ENCODE assay signal across 9 cellular contexts in the genomic region with DNA sequence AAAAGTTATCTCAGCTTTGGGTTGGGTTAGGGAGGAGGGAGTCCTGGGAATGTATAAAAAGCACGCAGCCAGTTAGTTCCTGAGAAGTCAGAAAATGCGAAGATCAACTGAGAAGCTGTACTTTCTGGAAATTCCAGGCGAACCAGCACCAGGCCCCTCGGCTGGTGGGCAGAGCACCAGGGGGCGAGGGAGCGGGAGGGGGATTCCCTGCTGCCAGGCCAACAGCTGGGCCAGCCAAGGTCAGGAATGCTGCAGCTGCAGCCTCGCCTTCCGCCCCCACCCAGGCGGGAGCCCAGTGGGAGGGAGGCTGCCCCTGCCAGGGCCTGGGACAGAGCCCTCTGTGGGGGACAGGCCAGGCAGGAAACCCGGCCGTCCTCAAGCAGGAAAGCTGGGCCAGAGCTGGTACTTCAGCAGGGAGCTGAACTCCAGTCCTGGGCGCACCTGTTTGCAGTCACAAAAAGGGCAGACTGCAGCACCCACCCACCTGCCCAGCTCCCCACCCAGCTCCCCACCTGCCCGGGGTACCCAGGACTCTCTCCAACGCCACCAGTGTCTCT. TPM values are rescaled to one million over a fixed set of nuclear protein-coding genes. Genes with fewer than 3 reads are reported as not detected.
A peak's percentile ranks its signal among the peaks of the same experiment; 100 is the strongest.
DNase-seq lines count a peak whose midpoint lies in the region; ATAC-seq and TF ChIP-seq lines count a peak whose summit lies in the region.
"Had no signal": no experiment of that assay in that cellular context is flagged by ENCODE, and none has a peak within 500 bp of the region (broad histone marks: within the 10 kb centered on the region; RNA-seq: fewer than 3 reads in every experiment).

No MANE protein-coding gene starts in this region.

- no peak for DNase-seq in activated CD8-positive, alpha-beta T cell treated with anti-CD3 and anti-CD28 coated beads for 36 hours
- no peak for DNase-seq in activated CD8-positive, alpha-beta T cell treated with anti-CD3 and anti-CD28 coated beads, Interleukin-2, amount 10 ng/mL, durations not matched to agents 7 days and 5 days
- DNase-seq in astrocyte of the spinal cord (ENCODE audit: low read depth, low spot score) (peak; percentile 28), left kidney (ENCODE audit: low read depth, low spot score) (peak; percentile 81), transverse colon (no peak)
- DNase-seq in activated CD8-positive, alpha-beta memory T cell treated with anti-CD3 and anti-CD28 coated beads, Interleukin-2, amount 10 ng/mL, durations not matched to agents 7 days and 5 days = no peak
- DNase-seq in activated CD4-positive, alpha-beta T cell treated with anti-CD3 and anti-CD28 coated beads, Interleukin-2, amount 50 U/mL, for 1 hour = no peak
- DNase-seq: SHP77 treated with DMSO at 0.1 percent for 48 hours had no signal

- no peak for TF ChIP-seq CTCF in activated CD8-positive, alpha-beta T cell treated with anti-CD3 and anti-CD28 coated beads for 36 hours (IDR thresholded peaks at IDR 0.05)
- no peak for TF ChIP-seq CTCF in astrocyte of the spinal cord (IDR thresholded peaks at IDR 0.05; ENCODE audit: low read depth, low read length)
- no peak for TF ChIP-seq CTCF in transverse colon (IDR thresholded peaks at IDR 0.05)

- no peak overlapping the region for H3K4me3 Mint-ChIP-seq in activated CD8-positive, alpha-beta T cell treated with anti-CD3 and anti-CD28 coated beads for 36 hours
- H3K4me3 Mint-ChIP-seq in activated CD8-positive, alpha-beta T cell treated with anti-CD3 and anti-CD28 coated beads, Interleukin-2, amount 10 ng/mL, durations not matched to agents 7 days and 5 days = no peak overlapping the region
- no peak overlapping the region for H3K4me3 Mint-ChIP-seq in activated CD8-positive, alpha-beta memory T cell treated with anti-CD3 and anti-CD28 coated beads, Interleukin-2, amount 10 ng/mL, durations not matched to agents 7 days and 5 days

- in situ Hi-C loops in astrocyte of the spinal cord (cut with HindIII; ENCODE audit: low sequenced_read_pairs) (no loop called here), transverse colon (cut with MboI; ENCODE audit: low pct_ligation_motif_present in 1 of 4, low pct_unique_long_range_greater_than_20kb in 1 of 4, low sequenced_read_pairs in 3 of 4) (no loop called here)

- no peaks in the 10 kb centered on the region for H3K36me3 ChIP-seq in transverse colon

- no peak for ATAC-seq in activated CD8-positive, alpha-beta T cell treated with anti-CD3 and anti-CD28 coated beads for 36 hours
- ATAC-seq in activated CD8-positive, alpha-beta T cell treated with anti-CD3 and anti-CD28 coated beads, Interleukin-2, amount 10 ng/mL, durations not matched to agents 7 days and 5 days = no peak
- ATAC-seq in activated CD8-positive, alpha-beta memory T cell treated with anti-CD3 and anti-CD28 coated beads, Interleukin-2, amount 10 ng/mL, durations not matched to agents 7 days and 5 days = no peak
- no peak for ATAC-seq in GM19455 (IDR thresholded peaks at IDR 0.05; ENCODE audit: unreplicated experiment)

- H3K36me3 Mint-ChIP-seq in activated CD8-positive, alpha-beta T cell treated with anti-CD3 and anti-CD28 coated beads for 36 hours (ENCODE audit: low read depth) = no peaks in the 10 kb centered on the region
- H3K36me3 Mint-ChIP-seq in activated CD8-positive, alpha-beta T cell treated with anti-CD3 and anti-CD28 coated beads, Interleukin-2, amount 10 ng/mL, durations not matched to agents 7 days and 5 days (ENCODE audit: low read depth) = no peaks in the 10 kb centered on the region
- H3K36me3 Mint-ChIP-seq in activated CD8-positive, alpha-beta memory T cell treated with anti-CD3 and anti-CD28 coated beads, Interleukin-2, amount 10 ng/mL, durations not matched to agents 7 days and 5 days = no peaks in the 10 kb centered on the region

- POLR2A ChIA-PET in activated CD8-positive, alpha-beta T cell treated with anti-CD3 and anti-CD28 coated beads for 36 hours (lab: Charles Lee) = interaction anchor here (0.6 kb wide), 1 partner anchor 9 kb away, joined by 3 read pairs; no protein-coding TSS in a partner anchor
- POLR2A ChIA-PET in activated CD8-positive, alpha-beta T cell treated with anti-CD3 and anti-CD28 coated beads, Interleukin-2, amount 10 ng/mL, durations not matched to agents 7 days and 5 days (lab: Charles Lee) = no interaction called here

- no peaks in the 10 kb centered on the region for H3K27me3 ChIP-seq in transverse colon

- H3K27me3 Mint-ChIP-seq in activated CD8-positive, alpha-beta T cell treated with anti-CD3 and anti-CD28 coated beads for 36 hours = no peaks in the 10 kb centered on the region
- no peaks in the 10 kb centered on the region for H3K27me3 Mint-ChIP-seq in activated CD8-positive, alpha-beta T cell treated with anti-CD3 and anti-CD28 coated beads, Interleukin-2, amount 10 ng/mL, durations not matched to agents 7 days and 5 days (ENCODE audit: low read depth)
- H3K27me3 Mint-ChIP-seq in activated CD8-positive, alpha-beta memory T cell treated with anti-CD3 and anti-CD28 coated beads, Interleukin-2, amount 10 ng/mL, durations not matched to agents 7 days and 5 days = no peaks in the 10 kb centered on the region

- peaks cover 25% of the 10 kb centered on the region for H3K4me1 Mint-ChIP-seq in activated CD8-positive, alpha-beta T cell treated with anti-CD3 and anti-CD28 coated beads for 36 hours (ENCODE audit: low read depth)
- H3K4me1 Mint-ChIP-seq in activated CD8-positive, alpha-beta T cell treated with anti-CD3 and anti-CD28 coated beads, Interleukin-2, amount 10 ng/mL, durations not matched to agents 7 days and 5 days (ENCODE audit: low read depth) = peaks cover 18% of the 10 kb centered on the region
- peaks cover 8% of the 10 kb centered on the region for H3K4me1 Mint-ChIP-seq in activated CD8-positive, alpha-beta memory T cell treated with anti-CD3 and anti-CD28 coated beads, Interleukin-2, amount 10 ng/mL, durations not matched to agents 7 days and 5 days

- no peaks in the 10 kb centered on the region for H3K9me3 ChIP-seq in transverse colon

- peaks cover 4 to 43% (median 14%) of the 10 kb centered on the region in 4 donors for H3K4me1 ChIP-seq in transverse colon

- no peaks in the 10 kb centered on the region for H3K9me3 Mint-ChIP-seq in activated CD8-positive, alpha-beta T cell treated with anti-CD3 and anti-CD28 coated beads for 36 hours
- H3K9me3 Mint-ChIP-seq in activated CD8-positive, alpha-beta T cell treated with anti-CD3 and anti-CD28 coated beads, Interleukin-2, amount 10 ng/mL, durations not matched to agents 7 days and 5 days (ENCODE audit: insufficient read depth) = no peaks in the 10 kb centered on the region
- H3K9me3 Mint-ChIP-seq in activated CD8-positive, alpha-beta memory T cell treated with anti-CD3 and anti-CD28 coated beads, Interleukin-2, amount 10 ng/mL, durations not matched to agents 7 days and 5 days (ENCODE audit: low read depth) = no peaks in the 10 kb centered on the region

- peak overlapping the region; percentile 80 for H3K27ac Mint-ChIP-seq in activated CD8-positive, alpha-beta T cell treated with anti-CD3 and anti-CD28 coated beads for 36 hours
- H3K27ac Mint-ChIP-seq in activated CD8-positive, alpha-beta T cell treated with anti-CD3 and anti-CD28 coated beads, Interleukin-2, amount 10 ng/mL, durations not matched to agents 7 days and 5 days = no peak overlapping the region
- no peak overlapping the region for H3K27ac Mint-ChIP-seq in activated CD8-positive, alpha-beta memory T cell treated with anti-CD3 and anti-CD28 coated beads, Interleukin-2, amount 10 ng/mL, durations not matched to agents 7 days and 5 days

- CTCF ChIA-PET in activated CD8-positive, alpha-beta T cell treated with anti-CD3 and anti-CD28 coated beads for 36 hours (lab: Charles Lee) = interaction anchor here (0.6 to 3.2 kb wide), 3 partner anchors 11 to 180 kb away, joined by 3 to 15 read pairs (median 4); no protein-coding TSS in a partner anchor
- CTCF ChIA-PET in activated CD8-positive, alpha-beta T cell treated with anti-CD3 and anti-CD28 coated beads, Interleukin-2, amount 10 ng/mL, durations not matched to agents 7 days and 5 days (lab: Charles Lee) = interaction anchor here (1.1 kb wide), 1 partner anchor 214 kb away, joined by 4 read pairs; no protein-coding TSS in a partner anchor
- CTCF ChIA-PET in activated CD8-positive, alpha-beta memory T cell treated with anti-CD3 and anti-CD28 coated beads, Interleukin-2, amount 10 ng/mL, durations not matched to agents 7 days and 5 days (lab: Charles Lee) = interaction anchor here (0.7 to 1.0 kb wide), 2 partner anchors 37 to 38 kb away, joined by 3 read pairs; no protein-coding TSS in a partner anchor

- TF ChIP-seq EP300 in transverse colon (IDR thresholded peaks at IDR 0.05; ENCODE audit: low read depth) = no peak

- 69% methylated on average over 14 of the region's 14 CpGs; no CpG with 5 or more reads in 1 of the 2 donors for WGBS in transverse colon (ENCODE audit: low coverage in 1 of 2), 2 donors

- intact Hi-C loops in activated CD8-positive, alpha-beta T cell treated with anti-CD3 and anti-CD28 coated beads for 36 hours (cut with micrococcal nuclease) = no loop called here
- intact Hi-C loops in transverse colon (cut with DNase I; ENCODE audit: low total_unique reads) = no loop called here

- no peak overlapping the region for H3K4me3 ChIP-seq in astrocyte of the spinal cord (ENCODE audit: low read depth, low read length)
- no peak overlapping the region for H3K4me3 ChIP-seq in transverse colon

- H3K27ac ChIP-seq in transverse colon = peak overlapping the region; percentile 33 to 50 (median 37)

- TF ChIP-seq POLR2A in transverse colon (IDR thresholded peaks at IDR 0.05) = no peak

RNA-seq across cellular contexts. Expression of gene VAV2, which starts 35.5 kb away (rescaled TPM):
- total RNA-seq in activated CD8-positive, alpha-beta T cell treated with anti-CD3 and anti-CD28 coated beads for 36 hours = 1 to 10 TPM; 5.1 to 5.4 TPM
- 10 to 100 TPM; 10.1 to 10.3 TPM for total RNA-seq in activated CD8-positive, alpha-beta T cell treated with anti-CD3 and anti-CD28 coated beads, Interleukin-2, amount 10 ng/mL, durations not matched to agents 7 days and 5 days
- 10 to 100 TPM in 3 of 4 donors, 1 to 10 TPM in 1; 8.2 to 52.4 (median 24.5) TPM for total RNA-seq in transverse colon
- total RNA-seq in activated CD8-positive, alpha-beta memory T cell treated with anti-CD3 and anti-CD28 coated beads, Interleukin-2, amount 10 ng/mL, durations not matched to agents 7 days and 5 days = 1 to 10 TPM; 5.1 to 5.5 TPM

Comparison
In these comparisons a context has a peak if more than half of its experiments do, and no peak if none do; other contexts are left out.
1. DNase-seq: peak in astrocyte of the spinal cord (single experiment) and left kidney (single experiment); none in activated CD8-positive, alpha-beta T cell treated with anti-CD3 and anti-CD28 coated beads for 36 hours (single experiment), activated CD8-positive, alpha-beta T cell treated with anti-CD3 and anti-CD28 coated beads, Interleukin-2, amount 10 ng/mL, durations not matched to agents 7 days and 5 days (single experiment), transverse colon (single experiment), activated CD8-positive, alpha-beta memory T cell treated with anti-CD3 and anti-CD28 coated beads, Interleukin-2, amount 10 ng/mL, durations not matched to agents 7 days and 5 days (single experiment) and activated CD4-positive, alpha-beta T cell treated with anti-CD3 and anti-CD28 coated beads, Interleukin-2, amount 50 U/mL, for 1 hour (single experiment).